Comparison of ENCODE assay signal across 8 cellular contexts in the genomic region with DNA sequence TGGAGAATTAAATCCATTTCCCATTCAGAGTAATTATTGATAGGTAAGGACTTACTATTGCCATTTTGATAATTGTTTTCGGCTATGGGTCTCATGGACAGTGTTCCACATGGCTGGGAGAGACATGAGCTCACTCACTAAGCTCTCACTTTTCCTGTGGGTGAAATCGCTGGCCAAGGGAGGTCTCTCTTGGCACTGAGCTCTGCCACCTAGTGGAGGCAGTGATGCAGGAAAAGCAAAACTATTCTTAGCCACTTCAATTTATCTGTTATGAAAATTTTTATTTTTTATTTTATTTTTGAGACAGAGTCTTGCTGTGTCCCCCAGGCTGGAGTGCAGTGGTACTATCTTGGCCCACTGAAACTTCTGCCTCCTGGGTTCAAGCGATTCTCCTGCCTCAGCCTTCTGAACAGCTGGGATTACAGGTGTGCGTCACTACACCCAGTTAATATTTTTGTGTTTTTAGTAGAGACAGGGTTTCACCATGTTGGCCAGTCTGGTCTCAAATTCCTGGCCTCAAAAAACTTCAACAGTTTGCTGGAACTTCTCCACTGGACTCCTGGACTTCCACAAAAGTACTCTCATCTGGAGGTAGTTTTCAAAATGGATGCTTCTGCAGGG. TPM values are rescaled to one million over a fixed set of nuclear protein-coding genes. Genes with fewer than 3 reads are reported as not detected.
DNase-seq lines count a peak whose midpoint lies in the region; ATAC-seq and TF ChIP-seq lines count a peak whose summit lies in the region.

No MANE protein-coding gene starts in this region.

- H3F3A ChIP-seq in GM23338 (replicated peaks; ENCODE audit: low read depth), result 0 out of 2 replicates have a peak, but pooled peaks cover 1% of the 10 kb centered on the region

- H4K20me1 ChIP-seq in GM23338 (replicated peaks; ENCODE audit: insufficient read depth), result no peaks in the 10 kb centered on the region

- no peaks in the 10 kb centered on the region for H3K9me2 ChIP-seq in GM23338 (ENCODE audit: insufficient read depth)

- intact Hi-C loops in lower leg skin (cut with DNase I; ENCODE audit: low total_unique reads), result no loop called here

- H3K4me3 ChIP-seq in GM23338, result no peak overlapping the region
- no peak overlapping the region for H3K4me3 ChIP-seq in lower leg skin (ENCODE audit: low read depth, poor library complexity, severe bottlenecking)

- H2AFZ ChIP-seq in GM23338, result no peak overlapping the region

- peaks cover 3% of the 10 kb centered on the region for H3K27me3 Mint-ChIP-seq in GM23338 (ENCODE audit: insufficient read depth, low read depth, poor library complexity)

- no peaks in the 10 kb centered on the region for H3K27me3 ChIP-seq in GM23338 (ENCODE audit: insufficient read depth)

- peaks cover 4% of the 10 kb centered on the region for H3K4me1 ChIP-seq in GM23338 (ENCODE audit: insufficient read depth)

- TF ChIP-seq CTCF in GM23338 (conservative IDR thresholded peaks at IDR 0.05; ENCODE audit: low read depth in 2 of 2) (peak; percentile 85 to 89), lower leg skin (IDR thresholded peaks at IDR 0.05) (no peak)

- no peaks in the 10 kb centered on the region for H3K36me3 ChIP-seq in GM23338 (ENCODE audit: insufficient read depth)

- TF ChIP-seq POLR2A in lower leg skin (IDR thresholded peaks at IDR 0.05), result no peak

- ATAC-seq in GM23338 (peak; percentile 9; the same call in 2 of the 3 replicates), GM21825 (IDR thresholded peaks at IDR 0.05; ENCODE audit: unreplicated experiment) (no peak)

- H3K4me2 ChIP-seq in GM23338, result no peak overlapping the region

- H3K79me2 ChIP-seq in GM23338 (replicated peaks; ENCODE audit: insufficient read depth), result no peaks in the 10 kb centered on the region

- peaks cover 6% of the 10 kb centered on the region for H3K4me1 Mint-ChIP-seq in GM23338

- no peaks in the 10 kb centered on the region; the same call in 2 of the 3 replicates for H3K36me3 Mint-ChIP-seq in GM23338 (ENCODE audit: low read depth)

- peak; percentile 85 for DNase-seq in AG20443 (ENCODE audit: low spot score)
- DNase-seq in GM23338 (ENCODE audit: low spot score), result peak; percentile 76
- peak; percentile 67 for DNase-seq in NCI-H446 treated with DMSO at 0.1 percent for 48 hours (lab: John Stamatoyannopoulos, UW)
- DNase-seq in activated CD4-positive, alpha-beta T cell treated with anti-CD3 and anti-CD28 coated beads for 24 hours (ENCODE audit: low read depth in 2 of 2), result peak; percentile 18 to 34
- DNase-seq in dedifferentiated amniotic fluid mesenchymal stem cell (ENCODE audit: extremely low spot score), result peak; percentile 85
- peak; percentile 64 to 91 for DNase-seq in lower leg skin (ENCODE audit: low spot score in 2 of 2)
- peak; percentile 22 for DNase-seq in stimulated activated CD8-positive, alpha-beta memory T cell treated with anti-CD3 and anti-CD28 coated beads, Interleukin-15, amount 100 ng/mL, for 24 hours (ENCODE audit: low read depth)

- no peak overlapping the region for H3K27ac Mint-ChIP-seq in GM23338

- no peaks in the 10 kb centered on the region; the same call in 2 of the 3 replicates for H3K9me3 Mint-ChIP-seq in GM23338

- H3K27ac ChIP-seq in GM23338 (ENCODE audit: low read depth), result no peak overlapping the region

- H3K4me3 Mint-ChIP-seq in GM23338, result no peak overlapping the region

- 34 to 35% methylated on average over 4 of the region's 4 CpGs for WGBS in lower leg skin, 2 donors

TF ChIP-seq in GM23338, 12 proteins besides CTCF, POLR2A, EP300 and RAD21:
- TF ChIP-seq, protein P1, sequence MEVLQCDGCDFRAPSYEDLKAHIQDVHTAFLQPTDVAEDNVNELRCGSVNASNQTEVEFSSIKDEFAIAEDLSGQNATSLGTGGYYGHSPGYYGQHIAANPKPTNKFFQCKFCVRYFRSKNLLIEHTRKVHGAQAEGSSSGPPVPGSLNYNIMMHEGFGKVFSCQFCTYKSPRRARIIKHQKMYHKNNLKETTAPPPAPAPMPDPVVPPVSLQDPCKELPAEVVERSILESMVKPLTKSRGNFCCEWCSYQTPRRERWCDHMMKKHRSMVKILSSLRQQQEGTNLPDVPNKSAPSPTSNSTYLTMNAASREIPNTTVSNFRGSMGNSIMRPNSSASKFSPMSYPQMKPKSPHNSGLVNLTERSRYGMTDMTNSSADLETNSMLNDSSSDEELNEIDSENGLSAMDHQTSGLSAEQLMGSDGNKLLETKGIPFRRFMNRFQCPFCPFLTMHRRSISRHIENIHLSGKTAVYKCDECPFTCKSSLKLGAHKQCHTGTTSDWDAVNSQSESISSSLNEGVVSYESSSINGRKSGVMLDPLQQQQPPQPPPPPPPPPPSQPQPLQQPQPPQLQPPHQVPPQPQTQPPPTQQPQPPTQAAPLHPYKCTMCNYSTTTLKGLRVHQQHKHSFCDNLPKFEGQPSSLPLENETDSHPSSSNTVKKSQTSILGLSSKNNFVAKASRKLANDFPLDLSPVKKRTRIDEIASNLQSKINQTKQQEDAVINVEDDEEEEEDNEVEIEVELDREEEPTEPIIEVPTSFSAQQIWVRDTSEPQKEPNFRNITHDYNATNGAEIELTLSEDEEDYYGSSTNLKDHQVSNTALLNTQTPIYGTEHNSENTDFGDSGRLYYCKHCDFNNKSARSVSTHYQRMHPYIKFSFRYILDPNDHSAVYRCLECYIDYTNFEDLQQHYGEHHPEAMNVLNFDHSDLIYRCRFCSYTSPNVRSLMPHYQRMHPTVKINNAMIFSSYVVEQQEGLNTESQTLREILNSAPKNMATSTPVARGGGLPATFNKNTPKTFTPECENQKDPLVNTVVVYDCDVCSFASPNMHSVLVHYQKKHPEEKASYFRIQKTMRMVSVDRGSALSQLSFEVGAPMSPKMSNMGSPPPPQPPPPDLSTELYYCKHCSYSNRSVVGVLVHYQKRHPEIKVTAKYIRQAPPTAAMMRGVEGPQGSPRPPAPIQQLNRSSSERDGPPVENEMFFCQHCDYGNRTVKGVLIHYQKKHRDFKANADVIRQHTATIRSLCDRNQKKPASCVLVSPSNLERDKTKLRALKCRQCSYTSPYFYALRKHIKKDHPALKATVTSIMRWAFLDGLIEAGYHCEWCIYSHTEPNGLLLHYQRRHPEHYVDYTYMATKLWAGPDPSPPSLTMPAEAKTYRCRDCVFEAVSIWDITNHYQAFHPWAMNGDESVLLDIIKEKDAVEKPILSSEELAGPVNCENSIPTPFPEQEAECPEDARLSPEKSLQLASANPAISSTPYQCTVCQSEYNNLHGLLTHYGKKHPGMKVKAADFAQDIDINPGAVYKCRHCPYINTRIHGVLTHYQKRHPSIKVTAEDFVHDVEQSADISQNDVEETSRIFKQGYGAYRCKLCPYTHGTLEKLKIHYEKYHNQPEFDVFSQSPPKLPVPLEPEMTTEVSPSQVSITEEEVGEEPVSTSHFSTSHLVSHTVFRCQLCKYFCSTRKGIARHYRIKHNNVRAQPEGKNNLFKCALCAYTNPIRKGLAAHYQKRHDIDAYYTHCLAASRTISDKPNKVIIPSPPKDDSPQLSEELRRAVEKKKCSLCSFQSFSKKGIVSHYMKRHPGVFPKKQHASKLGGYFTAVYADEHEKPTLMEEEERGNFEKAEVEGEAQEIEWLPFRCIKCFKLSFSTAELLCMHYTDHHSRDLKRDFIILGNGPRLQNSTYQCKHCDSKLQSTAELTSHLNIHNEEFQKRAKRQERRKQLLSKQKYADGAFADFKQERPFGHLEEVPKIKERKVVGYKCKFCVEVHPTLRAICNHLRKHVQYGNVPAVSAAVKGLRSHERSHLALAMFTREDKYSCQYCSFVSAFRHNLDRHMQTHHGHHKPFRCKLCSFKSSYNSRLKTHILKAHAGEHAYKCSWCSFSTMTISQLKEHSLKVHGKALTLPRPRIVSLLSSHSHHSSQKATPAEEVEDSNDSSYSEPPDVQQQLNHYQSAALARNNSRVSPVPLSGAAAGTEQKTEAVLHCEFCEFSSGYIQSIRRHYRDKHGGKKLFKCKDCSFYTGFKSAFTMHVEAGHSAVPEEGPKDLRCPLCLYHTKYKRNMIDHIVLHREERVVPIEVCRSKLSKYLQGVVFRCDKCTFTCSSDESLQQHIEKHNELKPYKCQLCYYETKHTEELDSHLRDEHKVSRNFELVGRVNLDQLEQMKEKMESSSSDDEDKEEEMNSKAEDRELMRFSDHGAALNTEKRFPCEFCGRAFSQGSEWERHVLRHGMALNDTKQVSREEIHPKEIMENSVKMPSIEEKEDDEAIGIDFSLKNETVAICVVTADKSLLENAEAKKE (CRISPR knock-in tag; IDR thresholded peaks at IDR 0.05), result no peak
- no peak for TF ChIP-seq JUNB (IDR thresholded peaks at IDR 0.05; ENCODE audit: unreplicated experiment)
- TF ChIP-seq EZH2 (IDR thresholded peaks at IDR 0.05; ENCODE audit: low read depth, unreplicated experiment), result no peak
- no peak for TF ChIP-seq ZNF114 (CRISPR knock-in tag; IDR thresholded peaks at IDR 0.05)
- TF ChIP-seq, protein P2, sequence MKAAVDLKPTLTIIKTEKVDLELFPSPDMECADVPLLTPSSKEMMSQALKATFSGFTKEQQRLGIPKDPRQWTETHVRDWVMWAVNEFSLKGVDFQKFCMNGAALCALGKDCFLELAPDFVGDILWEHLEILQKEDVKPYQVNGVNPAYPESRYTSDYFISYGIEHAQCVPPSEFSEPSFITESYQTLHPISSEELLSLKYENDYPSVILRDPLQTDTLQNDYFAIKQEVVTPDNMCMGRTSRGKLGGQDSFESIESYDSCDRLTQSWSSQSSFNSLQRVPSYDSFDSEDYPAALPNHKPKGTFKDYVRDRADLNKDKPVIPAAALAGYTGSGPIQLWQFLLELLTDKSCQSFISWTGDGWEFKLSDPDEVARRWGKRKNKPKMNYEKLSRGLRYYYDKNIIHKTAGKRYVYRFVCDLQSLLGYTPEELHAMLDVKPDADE (IDR thresholded peaks at IDR 0.05), result no peak
- TF ChIP-seq NANOG (IDR thresholded peaks at IDR 0.05; ENCODE audit: borderline replicate concordance), result no peak
- no peak for TF ChIP-seq CREB1 (CRISPR knock-in tag; IDR thresholded peaks at IDR 0.05; ENCODE audit: low read depth)
- TF ChIP-seq STAT1 (IDR thresholded peaks at IDR 0.05; ENCODE audit: unreplicated experiment), result no peak
- TF ChIP-seq EZH2phosphoT487 (IDR thresholded peaks at IDR 0.05; ENCODE audit: unreplicated experiment), result no peak
- no peak for TF ChIP-seq POLR2AphosphoS5 (IDR thresholded peaks at IDR 0.05; ENCODE audit: low read depth)

RNA-seq across cellular contexts. Expression of gene RNF13, which starts 4.7 kb away (rescaled TPM):
- total RNA-seq in GM23338 (2014; rRNA removed; shearing (Covaris generic)), result 43.1 and 46.3 TPM in 2 replicates
- 69.8 and 101 TPM in 2 replicates for polyA plus RNA-seq in GM23338 (2016; fragmentation: Nextera tagmentation; extraction: Ambion mirVana)
- total RNA-seq in lower leg skin, result 100 to 1,000 TPM in 1 of 4 donors, 10 to 100 TPM in 3; 53.1 to 101 (median 86.5) TPM

RNA-seq across cellular contexts. Expression of gene ANKUB1, which starts 16.0 kb away (rescaled TPM):
- not detected in 2 replicates for total RNA-seq in GM23338 (2014; rRNA removed; shearing (Covaris generic))
- polyA plus RNA-seq in GM23338 (2016; fragmentation: Nextera tagmentation; extraction: Ambion mirVana), result not detected in 2 replicates
- total RNA-seq in lower leg skin, result not detected

RNA-seq across cellular contexts. Expression of gene COMMD2, which starts 56.0 kb away (rescaled TPM):
- 55.5 and 55.8 TPM in 2 replicates for total RNA-seq in GM23338 (2014; rRNA removed; shearing (Covaris generic))
- 54.9 and 61.1 TPM in 2 replicates for polyA plus RNA-seq in GM23338 (2016; fragmentation: Nextera tagmentation; extraction: Ambion mirVana)
- 10 to 100 TPM; 16.8 to 21.5 (median 20.3) TPM for total RNA-seq in lower leg skin

Comparison
In these comparisons a context has a peak if more than half of its experiments do, and no peak if none do; other contexts are left out.
1. DNase-seq: peak in every context shown above with its lines; median percentile 85 in AG20443; 85 in dedifferentiated amniotic fluid mesenchymal stem cell; 78 in lower leg skin; 76 in GM23338; 67 in NCI-H446 treated with DMSO at 0.1 percent for 48 hours; 26 in activated CD4-positive, alpha-beta T cell treated with anti-CD3 and anti-CD28 coated beads for 24 hours; 22 in stimulated activated CD8-positive, alpha-beta memory T cell treated with anti-CD3 and anti-CD28 coated beads, Interleukin-15, amount 100 ng/mL, for 24 hours.
2. CTCF ChIP-seq: peak in GM23338 (2 of 2); none in lower leg skin (0 of 3).